ENCODE assay signal across 9 cellular contexts in genomic region chr22:28116261-28116673, GRCh38.
DNase-seq lines count a peak whose midpoint lies in the region; ATAC-seq lines count a peak whose summit lies in the region.
"Had no signal": no experiment of that assay in that cellular context is flagged by ENCODE, and none has a peak within 500 bp of the region (broad histone marks: within the 10 kb centered on the region; RNA-seq: fewer than 3 reads in every experiment).

No MANE protein-coding gene starts in this region.

- H3K27ac ChIP-seq in muscle layer of duodenum (ENCODE audit: low read length) = peak overlapping the region; percentile 50

- peaks cover 5 to 43% of the 10 kb centered on the region in 2 donors for H3K4me1 ChIP-seq in muscle layer of duodenum (ENCODE audit: control insufficient read depth in 1 of 2, insufficient read depth in 2 of 2, low read length in 2 of 2)

- DNase-seq in ACHN (peak; percentile 53), NCI-H446 treated with DMSO at 0.1 percent for 48 hours (lab: John Stamatoyannopoulos, UW) (peak; percentile 51), NCI-H1436 treated with DMSO at 0.1 percent for 48 hours (lab: John Stamatoyannopoulos, UW) (no peak)
- no peak for DNase-seq in activated naive CD4-positive, alpha-beta T cell (lab: John Stamatoyannopoulos, UW)
- DNase-seq: BE2C had no signal

- H3K9me3 ChIP-seq in muscle layer of duodenum (ENCODE audit: control insufficient read depth in 1 of 2, low read length in 2 of 2) = no peaks in the 10 kb centered on the region
- H3K9me3 ChIP-seq: BE2C had no signal

- H3K36me3 ChIP-seq in muscle layer of duodenum (ENCODE audit: control insufficient read depth in 1 of 2, insufficient read depth in 2 of 2, low read length in 2 of 2) = no peaks in the 10 kb centered on the region
- H3K36me3 ChIP-seq: BE2C had no signal

- H3K27me3 ChIP-seq in muscle layer of duodenum (ENCODE audit: low read depth, low read length) = no peaks in the 10 kb centered on the region
- H3K27me3 ChIP-seq: BE2C had no signal

- in situ Hi-C loops in ACHN (cut with HindIII; ENCODE audit: low pct_ligation_motif_present, low pct_unique_long_range_greater_than_20kb, low sequenced_read_pairs) = no loop called here

- ATAC-seq in esophagus mucosa (peak; percentile 81), GM21367 (IDR thresholded peaks at IDR 0.05; ENCODE audit: unreplicated experiment) (no peak), GM18858 (IDR thresholded peaks at IDR 0.05; ENCODE audit: unreplicated experiment) (no peak)

- no peak overlapping the region for H3K4me3 ChIP-seq in muscle layer of duodenum (ENCODE audit: low read depth in 1 of 2, low read length in 2 of 2)

Comparison
In these comparisons a context has a peak if more than half of its experiments do, and no peak if none do; other contexts are left out.
1. DNase-seq: peak in ACHN (single experiment) and NCI-H446 treated with DMSO at 0.1 percent for 48 hours (single experiment); none in activated naive CD4-positive, alpha-beta T cell (0 of 4) and NCI-H1436 treated with DMSO at 0.1 percent for 48 hours (single experiment).